Comparison of ENCODE assay signal across 28 cellular contexts in the genomic region with DNA sequence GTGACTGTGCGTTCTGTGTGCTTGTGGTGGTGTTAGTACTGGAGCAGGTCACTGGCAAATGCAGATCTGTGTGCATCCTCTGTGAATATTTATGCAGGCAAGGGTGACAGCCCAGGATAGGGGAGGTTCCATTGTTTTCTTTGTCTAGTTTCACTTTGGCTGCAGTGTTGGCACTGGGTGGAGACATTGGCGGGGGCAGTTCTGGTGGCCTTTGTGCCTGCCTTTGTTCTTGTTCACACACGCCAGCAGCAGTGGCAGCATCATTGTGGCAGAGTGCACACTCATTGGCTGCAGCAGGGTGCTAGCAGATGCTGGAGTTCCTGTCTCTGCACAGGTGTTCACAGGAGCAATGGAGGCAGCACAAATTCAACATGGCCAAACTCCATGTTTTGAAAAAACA.
"Had no signal": no experiment of that assay in that cellular context is flagged by ENCODE, and none has a peak within 500 bp of the region (broad histone marks: within the 10 kb centered on the region; RNA-seq: fewer than 3 reads in every experiment).

No MANE protein-coding gene starts in this region.

- H3K4me3 ChIP-seq: esophagus muscularis mucosa, gastrocnemius medialis, heart left ventricle had no signal

- H3K27ac ChIP-seq: brain microvascular endothelial cell, esophagus muscularis mucosa, foreskin keratinocyte, gastrocnemius medialis, heart left ventricle, WERI-Rb-1 had no signal

- H3K9me3 ChIP-seq: esophagus muscularis mucosa, gastrocnemius medialis, heart left ventricle had no signal

- H3K36me3 ChIP-seq: brain microvascular endothelial cell, esophagus muscularis mucosa, gastrocnemius medialis, heart left ventricle, WERI-Rb-1 had no signal

- ATAC-seq: activated CD4-positive, CD25-positive, alpha-beta regulatory T cell treated with anti-CD3 and anti-CD28 coated beads, Interleukin-2, amount 50 U/mL, for 24 hours; activated CD8-positive, alpha-beta T cell treated with anti-CD3 and anti-CD28 coated beads for 36 hours; activated T-cell treated with anti-CD3 and anti-CD28 coated beads, Interleukin-2, amount 50 U/mL, for 4 hours; activated T-helper 17 cell treated with anti-CD3 and anti-CD28 coated beads, Interleukin-2, amount 50 U/mL, for 72 hours; effector memory CD8-positive, alpha-beta T cell; foreskin keratinocyte; gastrocnemius medialis; heart left ventricle had no signal

- H3K4me1 ChIP-seq: esophagus muscularis mucosa, foreskin keratinocyte, gastrocnemius medialis, heart left ventricle had no signal

- H3K27me3 ChIP-seq: brain microvascular endothelial cell, esophagus muscularis mucosa, foreskin keratinocyte, gastrocnemius medialis, heart left ventricle had no signal

- DNase-seq: activated B cell treated with CpG ODN at 0.5 μM for 24 hours; activated CD4-positive, alpha-beta T cell treated with anti-CD3 and anti-CD28 coated beads for 48 hours; activated CD4-positive, alpha-beta T cell treated with anti-CD3 and anti-CD28 coated beads, Interleukin-2, amount 50 U/mL, for 1 hour; activated CD4-positive, alpha-beta T cell treated with anti-CD3 and anti-CD28 coated beads, Interleukin-2, amount 50 U/mL, for 48 hours; activated CD8-positive, alpha-beta memory T cell treated with anti-CD3 and anti-CD28 coated beads for 24 hours; activated CD8-positive, alpha-beta T cell treated with anti-CD3 and anti-CD28 coated beads for 36 hours; activated effector memory CD4-positive, alpha-beta T cell treated with Interleukin-2 at 50 U/mL for 16 hours; activated gamma-delta T cell treated with Interleukin-2 at 50 U/mL for 16 hours; activated naive CD4-positive, alpha-beta T cell treated with anti-CD3 and anti-CD28 coated beads, Interleukin-2, amount 50 U/mL, for 16 hours; activated naive CD4-positive, alpha-beta T cell treated with Interleukin-2 at 50 U/mL for 16 hours; activated T-cell treated with anti-CD3 and anti-CD28 coated beads, Interleukin-2, amount 50 U/mL, for 4 hours; amniotic stem cell; anterior cingulate cortex; brain microvascular endothelial cell; cortex of kidney; dermis blood vessel endothelial cell; effector CD4-positive, alpha-beta T cell; effector memory CD8-positive, alpha-beta T cell; erythroblast; foreskin keratinocyte; gastrocnemius medialis; glutamatergic neuron; heart left ventricle; T1000; WERI-Rb-1 had no signal
